Comparison of ENCODE assay signal across 24 cellular contexts in genomic region chr1:44569491-44569890, GRCh38.
"Had no signal": no experiment of that assay in that cellular context is flagged by ENCODE, and none has a peak within 500 bp of the region (broad histone marks: within the 10 kb centered on the region; RNA-seq: fewer than 3 reads in every experiment).

No MANE protein-coding gene starts in this region.

- DNase-seq: cerebellar nuclear complex; colonic mucosa; cortex of kidney; effector CD4-positive, alpha-beta T cell; effector memory CD8-positive, alpha-beta T cell; endodermal cell; erythroblast; esophagus squamous epithelium; foreskin fibroblast; foreskin melanocyte; gastrocnemius medialis; glutamatergic neuron; head of caudate nucleus; heart right ventricle; hippocampal formation; left colon; left ventricle myocardium inferior; lower lobe of right lung; mesenchymal stem cell; mucosa of descending colon; naive B cell had no signal

- H3K27ac ChIP-seq: colonic mucosa, epithelial cell of prostate, esophagus squamous epithelium, gastrocnemius medialis, heart right ventricle, left ventricle myocardium inferior, lower lobe of right lung had no signal

- ATAC-seq: effector memory CD8-positive, alpha-beta T cell; esophagus mucosa; gastrocnemius medialis; heart right ventricle; left colon; left lobe of liver; lower lobe of right lung; mucosa of descending colon had no signal
